ENCODE assay signal across 15 cellular contexts in genomic region chr10:116796469-116796868, GRCh38. TPM values are rescaled to one million over a fixed set of nuclear protein-coding genes. Genes with fewer than 3 reads are reported as not detected.
DNase-seq lines count a peak whose midpoint lies in the region; ATAC-seq and TF ChIP-seq lines count a peak whose summit lies in the region.
"Had no signal": no experiment of that assay in that cellular context is flagged by ENCODE, and none has a peak within 500 bp of the region (broad histone marks: within the 10 kb centered on the region; RNA-seq: fewer than 3 reads in every experiment).

No MANE protein-coding gene starts in this region.

- H3K27me3 Mint-ChIP-seq in activated naive CD4-positive, alpha-beta T cell treated with anti-CD3 and anti-CD28 coated beads for 36 hours (ENCODE audit: low read depth): peaks cover 26% of the 10 kb centered on the region

- CTCF ChIA-PET in SK-N-SH (lab: Yijun Ruan, JAX): interaction anchor here (0.6 to 14.2 kb wide), 59 partner anchors 9 to 420 kb away, joined by 3 to 265 read pairs (median 4); no protein-coding TSS in a partner anchor
- CTCF ChIA-PET in activated naive CD4-positive, alpha-beta T cell treated with anti-CD3 and anti-CD28 coated beads for 36 hours (lab: Charles Lee): interaction anchor here (0.6 to 7.8 kb wide), 14 partner anchors 8 to 420 kb away, joined by 3 to 98 read pairs (median 4); no protein-coding TSS in a partner anchor

- H3K4me1 Mint-ChIP-seq in activated naive CD4-positive, alpha-beta T cell treated with anti-CD3 and anti-CD28 coated beads for 36 hours (ENCODE audit: low read depth): peaks cover 5% of the 10 kb centered on the region
- H3K4me1 Mint-ChIP-seq: CD14-positive monocyte had no signal

- H3K4me2 ChIP-seq in SK-N-SH: no peak overlapping the region
- H3K4me2 ChIP-seq: GM23338 had no signal

- no peaks in the 10 kb centered on the region for H3K4me1 ChIP-seq in SK-N-SH (ENCODE audit: control insufficient read depth in 1 of 2, insufficient read depth in 2 of 2, low read depth in 1 of 2, low read length in 1 of 2)

- H3K9me3 Mint-ChIP-seq in activated naive CD4-positive, alpha-beta T cell treated with anti-CD3 and anti-CD28 coated beads for 36 hours: no peaks in the 10 kb centered on the region
- H3K9me3 Mint-ChIP-seq: GM23338 had no signal

- no peak overlapping the region for H2AFZ ChIP-seq in SK-N-SH (ENCODE audit: low read depth)
- H2AFZ ChIP-seq: GM23338 had no signal

- TF ChIP-seq CTCF in SK-N-SH (IDR thresholded peaks at IDR 0.05): no peak

- no peaks in the 10 kb centered on the region for H3K9me2 ChIP-seq in SK-N-SH

- no peak for DNase-seq in SK-N-SH
- DNase-seq in posterior vena cava (ENCODE audit: low spot score): peak; percentile 44
- no peak for DNase-seq in activated naive CD4-positive, alpha-beta T cell treated with anti-CD3 and anti-CD28 coated beads for 36 hours
- DNase-seq: NCI-H2081 treated with DMSO at 0.1 percent for 48 hours had no signal

- intact Hi-C loops in posterior vena cava (cut with DNase I): loop anchor here (2.0 to 5.0 kb wide), 2 partner anchors 371 to 378 kb away; no protein-coding TSS in a partner anchor
- intact Hi-C loops in activated naive CD4-positive, alpha-beta T cell treated with anti-CD3 and anti-CD28 coated beads for 36 hours (cut with micrococcal nuclease): no loop called here

- POLR2A ChIA-PET in SK-N-SH (lab: Yijun Ruan, JAX): interaction anchor here (1.0 kb wide), 2 partner anchors 370 to 379 kb away, joined by 4 read pairs; no protein-coding TSS in a partner anchor

- no peak overlapping the region for H3K4me3 ChIP-seq in SK-N-SH (ENCODE audit: low read depth in 2 of 2, low read length in 1 of 2)
- H3K4me3 ChIP-seq: GM23338, SK-N-MC had no signal

- ATAC-seq in SK-N-SH treated with all-trans-retinoic acid at 6 μM for 48 hours: peak; percentile 28
- peak; percentile 6 for ATAC-seq in GM21723 (IDR thresholded peaks at IDR 0.05; ENCODE audit: unreplicated experiment)
- peak; percentile 28 for ATAC-seq in HG03354 (IDR thresholded peaks at IDR 0.05; ENCODE audit: poor library complexity, severe bottlenecking, unreplicated experiment)
- ATAC-seq in HG03108 (IDR thresholded peaks at IDR 0.05; ENCODE audit: unreplicated experiment): no peak
- ATAC-seq in HG03097 (IDR thresholded peaks at IDR 0.05; ENCODE audit: low FRiP score, unreplicated experiment): no peak

- WGBS in SK-N-SH (ENCODE audit: low lambda C conversion rate): 50% methylated on average over 5 of the region's 5 CpGs

- H3K36me3 Mint-ChIP-seq in activated naive CD4-positive, alpha-beta T cell treated with anti-CD3 and anti-CD28 coated beads for 36 hours (ENCODE audit: low read depth): no peaks in the 10 kb centered on the region
- H3K36me3 Mint-ChIP-seq: CD14-positive monocyte had no signal

- no peak overlapping the region for H3K9ac ChIP-seq in SK-N-SH

- H4K20me1 ChIP-seq in SK-N-SH (ENCODE audit: insufficient read depth): no peaks in the 10 kb centered on the region

- no peaks in the 10 kb centered on the region for H3K27me3 ChIP-seq in SK-N-SH (ENCODE audit: insufficient read depth)

- H3K36me3 ChIP-seq in SK-N-SH (replicated peaks in 1 of 2; ENCODE audit: control insufficient read depth in 1 of 2, insufficient read depth in 2 of 2, low read length in 1 of 2): no peaks in the 10 kb centered on the region

- no peak overlapping the region for H3K27ac Mint-ChIP-seq in activated naive CD4-positive, alpha-beta T cell treated with anti-CD3 and anti-CD28 coated beads for 36 hours
- H3K27ac Mint-ChIP-seq: GM23338 had no signal

- no peak overlapping the region for H3K4me3 Mint-ChIP-seq in activated naive CD4-positive, alpha-beta T cell treated with anti-CD3 and anti-CD28 coated beads for 36 hours
- H3K4me3 Mint-ChIP-seq: GM23338 had no signal

- no peaks in the 10 kb centered on the region for H3F3A ChIP-seq in SK-N-SH (replicated peaks; ENCODE audit: insufficient read depth)

- no peaks in the 10 kb centered on the region for H3K9me3 ChIP-seq in SK-N-SH

- no peak for TF ChIP-seq EP300 in SK-N-SH (IDR thresholded peaks at IDR 0.05; ENCODE audit: borderline replicate concordance in 1 of 2, low read depth in 1 of 2, low read length in 1 of 2)

- no peak for TF ChIP-seq RAD21 in SK-N-SH (IDR thresholded peaks at IDR 0.05; ENCODE audit: low read length)

- no peak overlapping the region for H3K27ac ChIP-seq in SK-N-SH (ENCODE audit: low read depth in 2 of 2, low read length in 1 of 2)
- H3K27ac ChIP-seq: 22Rv1, SK-N-MC had no signal

- H3K79me2 ChIP-seq in SK-N-SH (ENCODE audit: insufficient read depth): no peaks in the 10 kb centered on the region

TF ChIP-seq in SK-N-SH treated with all-trans-retinoic acid at 6 μM for 48 hours, 23 proteins besides CTCF, POLR2A, EP300 and RAD21:
- TF ChIP-seq PPARA (CRISPR knock-in tag; IDR thresholded peaks at IDR 0.05; ENCODE audit: borderline replicate concordance) (no peak), TOX (CRISPR knock-in tag; IDR thresholded peaks at IDR 0.05; ENCODE audit: borderline replicate concordance) (no peak), ARNTL (CRISPR knock-in tag; IDR thresholded peaks at IDR 0.05; ENCODE audit: borderline replicate concordance, low read depth) (no peak), ESRRG (CRISPR knock-in tag; IDR thresholded peaks at IDR 0.05) (no peak), ZNF8 (CRISPR knock-in tag; IDR thresholded peaks at IDR 0.05) (no peak), SNAI2 (CRISPR knock-in tag; IDR thresholded peaks at IDR 0.05) (no peak), CREB5 (CRISPR knock-in tag; IDR thresholded peaks at IDR 0.05; ENCODE audit: low read depth) (no peak), GLIS3 (CRISPR knock-in tag; IDR thresholded peaks at IDR 0.05) (no peak), ZNF70 (CRISPR knock-in tag; IDR thresholded peaks at IDR 0.05) (no peak), OSR1 (CRISPR knock-in tag; IDR thresholded peaks at IDR 0.05) (no peak)
TF ChIP-seq in SK-N-SH treated with all-trans-retinoic acid at 6 μM for 48 hours: peak in this region for 0.

TF ChIP-seq in SK-N-SH, 30 proteins besides CTCF, POLR2A, EP300 and RAD21:
- TF ChIP-seq YY1 (IDR thresholded peaks at IDR 0.05; ENCODE audit: low read depth) (no peak), ELF1 (IDR thresholded peaks at IDR 0.05) (no peak), TEAD4 (IDR thresholded peaks at IDR 0.05; ENCODE audit: borderline replicate concordance, insufficient read depth) (no peak), RCOR1 (IDR thresholded peaks at IDR 0.05; ENCODE audit: low read length) (no peak), ZBTB33 (IDR thresholded peaks at IDR 0.05; ENCODE audit: borderline replicate concordance, low read depth) (no peak), CHD2 (IDR thresholded peaks at IDR 0.05; ENCODE audit: low read length, partially characterized antibody) (no peak), RFX5 (IDR thresholded peaks at IDR 0.05; ENCODE audit: low read length) (no peak), MEF2A (IDR thresholded peaks at IDR 0.05; ENCODE audit: borderline replicate concordance, low read depth) (no peak), FOSL2 (IDR thresholded peaks at IDR 0.05; ENCODE audit: borderline replicate concordance, low read depth) (no peak)

RNA-seq across cellular contexts. Expression of gene ENO4, which starts 52.8 kb away (rescaled TPM):
- 0.36 and 0.44 TPM in 2 replicates for polyA plus RNA-seq in SK-N-SH (2012; rRNA removed)
- polyA plus RNA-seq in SK-N-SH (2012; cell fraction: cytosol; rRNA removed): 0.30 and 0.33 TPM in 2 replicates
- 0.20 and 0.93 TPM in 2 replicates for polyA plus RNA-seq in SK-N-SH (2012; cell fraction: nucleus; rRNA removed)
- under 1 TPM in 1 of 2 donors, not detected in 1; 0.32 TPM for total RNA-seq in posterior vena cava
- not detected for total RNA-seq in activated naive CD4-positive, alpha-beta T cell treated with anti-CD3 and anti-CD28 coated beads for 36 hours
- total RNA-seq: G401, RPMI7951 had no signal
- polyA plus RNA-seq: CD14-positive monocyte had no signal

RNA-seq across cellular contexts. Expression of gene HSPA12A, which starts 54.1 kb away (rescaled TPM):
- polyA plus RNA-seq in SK-N-SH (2012; rRNA removed): 2.9 and 3.3 TPM in 2 replicates
- polyA plus RNA-seq in SK-N-SH (2012; cell fraction: cytosol; rRNA removed): 2.3 and 2.7 TPM in 2 replicates
- polyA plus RNA-seq in SK-N-SH (2012; cell fraction: nucleus; rRNA removed): 8.3 and 9.2 TPM in 2 replicates
- total RNA-seq in posterior vena cava: 10 to 100 TPM; 20.5 to 20.8 TPM
- total RNA-seq in activated naive CD4-positive, alpha-beta T cell treated with anti-CD3 and anti-CD28 coated beads for 36 hours: under 1 TPM in 1 of 2 experiments, not detected in 1; 0.05 TPM
- polyA plus RNA-seq: CD14-positive monocyte had no signal

Comparison
In these comparisons a context has a peak if more than half of its experiments do, and no peak if none do; other contexts are left out.
1. ATAC-seq: peak in SK-N-SH treated with all-trans-retinoic acid at 6 μM for 48 hours (single experiment), GM21723 (single experiment) and HG03354 (single experiment); none in HG03108 (single experiment) and HG03097 (single experiment).
2. RNA of gene HSPA12A, which starts 54.1 kb away (total RNA-seq): 20.5 to 20.8 TPM in posterior vena cava; 0.05 TPM in activated naive CD4-positive, alpha-beta T cell treated with anti-CD3 and anti-CD28 coated beads for 36 hours; every median in the first group is over 10 times any median in the second.